1 cellular context compared by ENCODE assay signal in genomic region chr2:43426305-43427031, GRCh38.
TF ChIP-seq lines count a peak whose summit lies in the region.

No MANE protein-coding gene starts in this region.

TF ChIP-seq in endothelial cell of umbilical vein, 7 proteins besides CTCF, POLR2A, EP300 and RAD21 (continued from another document):
- peak; percentile 10 for TF ChIP-seq MAX (IDR thresholded peaks at IDR 0.05; ENCODE audit: insufficient read depth, insufficient read length)
- TF ChIP-seq EZH2 (IDR thresholded peaks at IDR 0.05; ENCODE audit: borderline replicate concordance, low read depth, low read length, severe bottlenecking) = no peak
